Comparison of ENCODE assay signal across 8 cellular contexts in the genomic region with DNA sequence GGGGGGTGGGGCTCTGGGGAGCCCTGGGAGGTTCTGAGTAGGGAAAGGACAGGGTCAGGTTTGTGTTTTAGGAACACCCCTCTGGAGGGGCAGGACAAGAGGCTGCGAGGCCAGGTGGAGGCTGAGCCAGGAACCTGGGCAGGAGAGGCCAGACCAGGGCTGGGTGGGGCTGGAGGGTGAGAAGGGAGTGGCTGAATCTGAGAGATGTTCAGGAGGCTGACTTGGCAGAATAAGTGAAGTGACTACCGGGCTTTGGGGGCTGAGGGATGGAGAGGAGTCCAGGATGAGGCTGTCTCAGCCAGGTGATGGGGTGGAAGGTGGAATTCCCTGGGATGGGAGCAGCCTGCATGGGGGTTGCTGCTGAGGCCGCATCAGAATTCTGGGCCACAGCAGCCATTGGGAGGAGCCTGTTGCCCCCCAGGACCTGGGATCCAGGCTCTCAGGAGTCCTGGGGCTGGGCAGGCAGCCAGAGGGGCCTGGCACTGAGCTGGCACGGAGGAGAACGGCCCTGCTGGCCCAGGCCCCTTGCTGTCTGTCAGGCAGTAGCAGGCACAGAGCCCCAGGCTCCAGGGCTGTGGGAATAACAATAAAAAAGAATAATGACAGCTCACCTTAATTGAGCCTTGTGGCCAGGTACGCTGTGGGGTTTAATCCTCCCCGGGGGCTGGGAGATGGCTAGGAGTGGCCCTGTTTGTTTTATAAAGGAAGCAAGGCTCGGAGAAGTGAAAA. TPM values are rescaled to one million over a fixed set of nuclear protein-coding genes. Genes with fewer than 3 reads are reported as not detected.
DNase-seq lines count a peak whose midpoint lies in the region; TF ChIP-seq lines count a peak whose summit lies in the region.

No MANE protein-coding gene starts in this region.

- H3K36me3 Mint-ChIP-seq in activated CD4-positive, alpha-beta T cell treated with anti-CD3 and anti-CD28 coated beads, Interleukin-2, amount 10 ng/mL, durations not matched to agents 7 days and 5 days (ENCODE audit: low read depth): peaks cover 46% of the 10 kb centered on the region

- no peaks in the 10 kb centered on the region for H3K9me3 ChIP-seq in right atrium auricular region
- no peaks in the 10 kb centered on the region for H3K9me3 ChIP-seq in testis

- POLR2A ChIA-PET in activated CD4-positive, alpha-beta T cell treated with anti-CD3 and anti-CD28 coated beads, Interleukin-2, amount 10 ng/mL, durations not matched to agents 7 days and 5 days (lab: Charles Lee): no interaction called here

- H3K27ac ChIP-seq in VCaP: peak overlapping the region; percentile 65
- peak overlapping the region; percentile 80 to 83 for H3K27ac ChIP-seq in right atrium auricular region
- peak overlapping the region; percentile 7 for H3K27ac ChIP-seq in temporal lobe (ENCODE audit: low read depth, low read length)
- peak overlapping the region in 1 of 2 donors; percentile 61 for H3K27ac ChIP-seq in testis

- peaks cover 66% of the 10 kb centered on the region for H3K4me1 Mint-ChIP-seq in activated CD4-positive, alpha-beta T cell treated with anti-CD3 and anti-CD28 coated beads, Interleukin-2, amount 10 ng/mL, durations not matched to agents 7 days and 5 days

- no peaks in the 10 kb centered on the region for H3K9me3 Mint-ChIP-seq in activated CD4-positive, alpha-beta T cell treated with anti-CD3 and anti-CD28 coated beads, Interleukin-2, amount 10 ng/mL, durations not matched to agents 7 days and 5 days

- peak; percentile 13 for DNase-seq in activated CD4-positive, alpha-beta T cell treated with anti-CD3 and anti-CD28 coated beads, Interleukin-2, amount 10 ng/mL, durations not matched to agents 7 days and 5 days
- no peak for DNase-seq in activated CD4-positive, alpha-beta T cell treated with anti-CD3 and anti-CD28 coated beads, Interleukin-2, amount 50 U/mL, for 4 hours
- DNase-seq in right atrium auricular region (ENCODE audit: low spot score) (no peak), NCI-H1092 treated with DMSO at 0.1 percent for 48 hours (lab: John Stamatoyannopoulos, UW) (no peak), testis (no peak), HCEC 1CT (no peak)

- TF ChIP-seq CTCF in VCaP (conservative IDR thresholded peaks at IDR 0.05) (no peak), right atrium auricular region (IDR thresholded peaks at IDR 0.05) (no peak), testis (IDR thresholded peaks at IDR 0.05) (no peak)

- peak overlapping the region; percentile 96 for H3K4me3 Mint-ChIP-seq in activated CD4-positive, alpha-beta T cell treated with anti-CD3 and anti-CD28 coated beads, Interleukin-2, amount 10 ng/mL, durations not matched to agents 7 days and 5 days

- no peaks in the 10 kb centered on the region for H3K27me3 ChIP-seq in right atrium auricular region
- no peaks in the 10 kb centered on the region for H3K27me3 ChIP-seq in testis

- CTCF ChIA-PET in activated CD4-positive, alpha-beta T cell treated with anti-CD3 and anti-CD28 coated beads, Interleukin-2, amount 10 ng/mL, durations not matched to agents 7 days and 5 days (lab: Charles Lee): no interaction called here

- H3K36me3 ChIP-seq in right atrium auricular region: peaks cover 17% of the 10 kb centered on the region
- no peaks in the 10 kb centered on the region for H3K36me3 ChIP-seq in testis (ENCODE audit: low read depth, missing control alignments)

- WGBS in testis, 2 donors: 36 to 50% methylated on average over 6 to 8 of the region's 8 CpGs

- TF ChIP-seq POLR2A in testis (IDR thresholded peaks at IDR 0.05): no peak

- H3K4me1 ChIP-seq in right atrium auricular region (peaks cover 0 to 83% of the 10 kb centered on the region in 2 donors), testis (peaks cover 33% of the 10 kb centered on the region)

- intact Hi-C loops in testis (cut with DNase I; ENCODE audit: low total_unique reads): no loop called here

- no peaks in the 10 kb centered on the region for H3K27me3 Mint-ChIP-seq in activated CD4-positive, alpha-beta T cell treated with anti-CD3 and anti-CD28 coated beads, Interleukin-2, amount 10 ng/mL, durations not matched to agents 7 days and 5 days

- no peak overlapping the region for H3K4me3 ChIP-seq in right atrium auricular region
- no peak overlapping the region for H3K4me3 ChIP-seq in testis

- peak overlapping the region; percentile 97 for H3K27ac Mint-ChIP-seq in activated CD4-positive, alpha-beta T cell treated with anti-CD3 and anti-CD28 coated beads, Interleukin-2, amount 10 ng/mL, durations not matched to agents 7 days and 5 days

RNA-seq across cellular contexts. Expression of a gene that starts 3.3 kb away (rescaled TPM):
- 100 to 1,000 TPM; 101 to 102 TPM for total RNA-seq in activated CD4-positive, alpha-beta T cell treated with anti-CD3 and anti-CD28 coated beads, Interleukin-2, amount 10 ng/mL, durations not matched to agents 7 days and 5 days
- total RNA-seq in right atrium auricular region (10 to 100 TPM; 59.1 to 84.3 TPM), temporal lobe (42.5 TPM), testis (10 to 100 TPM; 71.7 to 72.8 TPM)
- 49.1 TPM for polyA plus RNA-seq in testis (ENCODE audit: insufficient read depth, low read depth, low replicate concordance)

RNA-seq across cellular contexts. Expression of a gene that starts 53.4 kb away (rescaled TPM):
- not detected for total RNA-seq in activated CD4-positive, alpha-beta T cell treated with anti-CD3 and anti-CD28 coated beads, Interleukin-2, amount 10 ng/mL, durations not matched to agents 7 days and 5 days
- 100 to 1,000 TPM in 1 of 2 donors, 10 to 100 TPM in 1; 73.1 to 123 TPM for total RNA-seq in right atrium auricular region
- total RNA-seq in temporal lobe: 6.1 TPM
- total RNA-seq in testis: 100 to 1,000 TPM in 1 of 2 donors, 10 to 100 TPM in 1; 82.6 to 105 TPM
- 3.8 TPM for polyA plus RNA-seq in testis (ENCODE audit: insufficient read depth, low read depth, low replicate concordance)

Comparison
In these comparisons a context has a peak if more than half of its experiments do, and no peak if none do; other contexts are left out.
1. RNA of a gene that starts 53.4 kb away (total RNA-seq): 73.1 to 123 TPM in right atrium auricular region and 82.6 to 105 TPM in testis; 6.1 TPM in temporal lobe (single experiment) and not detected in activated CD4-positive, alpha-beta T cell treated with anti-CD3 and anti-CD28 coated beads, Interleukin-2, amount 10 ng/mL, durations not matched to agents 7 days and 5 days; every median in the first group is over 10 times any median in the second.